ENCODE assay signal across 15 cellular contexts in genomic region chr4:48112017-48112667, GRCh38. TPM values are rescaled to one million over a fixed set of nuclear protein-coding genes. Genes with fewer than 3 reads are reported as not detected.
DNase-seq lines count a peak whose midpoint lies in the region; ATAC-seq and TF ChIP-seq lines count a peak whose summit lies in the region.
"Had no signal": no experiment of that assay in that cellular context is flagged by ENCODE, and none has a peak within 500 bp of the region (broad histone marks: within the 10 kb centered on the region; RNA-seq: fewer than 3 reads in every experiment).

No MANE protein-coding gene starts in this region.

- H3K4me1 ChIP-seq in A673 (ENCODE audit: insufficient read depth, low read length, poor library complexity, severe bottlenecking) (peaks cover 13% of the 10 kb centered on the region), GM23338 (ENCODE audit: insufficient read depth) (peaks cover 18% of the 10 kb centered on the region), adrenal gland (replicated peaks in 1 of 2) (no peaks in the 10 kb centered on the region)

- no TSS peak for BruUV-seq in A673 (replicated peaks; lab: Mats Ljungman, UMichigan)

- H3K36me3 Mint-ChIP-seq in GM23338 (ENCODE audit: low read depth): no peaks in the 10 kb centered on the region
- H3K36me3 Mint-ChIP-seq in activated naive CD8-positive, alpha-beta T cell treated with anti-CD3 and anti-CD28 coated beads for 36 hours: peaks cover 29% of the 10 kb centered on the region
- H3K36me3 Mint-ChIP-seq: mesothelial cell of epicardium had no signal

- no peak for TF ChIP-seq CTCF in A673 (conservative IDR thresholded peaks at IDR 0.05; ENCODE audit: low read depth, low read length)
- TF ChIP-seq CTCF in GM23338 (conservative IDR thresholded peaks at IDR 0.05; ENCODE audit: low read depth in 2 of 2): no peak
- TF ChIP-seq CTCF in adrenal gland (IDR thresholded peaks at IDR 0.05): no peak

- 88 to 94% (median 88%) methylated on average over 8 of the region's 8 CpGs for WGBS in adrenal gland, 4 donors

- H3K4me3 Mint-ChIP-seq in GM23338: no peak overlapping the region
- peak overlapping the region; percentile 2 for H3K4me3 Mint-ChIP-seq in activated naive CD8-positive, alpha-beta T cell treated with anti-CD3 and anti-CD28 coated beads for 36 hours
- H3K4me3 Mint-ChIP-seq: mesothelial cell of epicardium had no signal

- intact Hi-C loops in A673 (cut with micrococcal nuclease; ENCODE audit: unreplicated experiment): no loop called here
- intact Hi-C loops in adrenal gland (cut with DNase I): no loop called here
- intact Hi-C loops in posterior vena cava (cut with DNase I): loop anchor here in 1 of 2 donors (10.0 kb wide), 1 partner anchor 917 kb away; no protein-coding TSS in a partner anchor

- POLR2A ChIA-PET in A673 (lab: Charles Lee; ENCODE audit: low non-redundant PET): no interaction called here

- H3K27ac Mint-ChIP-seq in GM23338: no peak overlapping the region; the same call in 1 of the 2 replicates
- H3K27ac Mint-ChIP-seq in activated naive CD8-positive, alpha-beta T cell treated with anti-CD3 and anti-CD28 coated beads for 36 hours: peak overlapping the region; percentile 68
- H3K27ac Mint-ChIP-seq: mesothelial cell of epicardium had no signal

- no peak overlapping the region for H3K4me2 ChIP-seq in GM23338
- H3K4me2 ChIP-seq: hepatocyte had no signal

- DNase-seq in A673 (ENCODE audit: low spot score) (peak; percentile 22), GM23338 (ENCODE audit: low spot score) (peak; percentile 36), kidney glomerular epithelial cell (lab: John Stamatoyannopoulos, UW) (peak; percentile 9), adrenal gland (no peak), NCI-H524 (lab: John Stamatoyannopoulos, UW) (no peak), posterior vena cava (ENCODE audit: low spot score) (no peak)
- DNase-seq in activated naive CD8-positive, alpha-beta T cell treated with anti-CD3 and anti-CD28 coated beads for 36 hours: no peak
- DNase-seq: activated CD4-positive, alpha-beta T cell treated with anti-CD3 and anti-CD28 coated beads for 1 hour; dorsolateral prefrontal cortex; NCI-H1105; NCI-H524 treated with DMSO at 0.1 percent for 48 hours had no signal

- ATAC-seq in GM23338 (no peak), GM19023 (IDR thresholded peaks at IDR 0.05; ENCODE audit: unreplicated experiment) (no peak)

- CTCF ChIA-PET in A673 (lab: Charles Lee): no interaction called here

- no peaks in the 10 kb centered on the region for H3K9me2 ChIP-seq in GM23338 (ENCODE audit: insufficient read depth)

- H3K4me3 ChIP-seq in A673 (ENCODE audit: low read depth, low read length, poor library complexity, severe bottlenecking): no peak overlapping the region
- no peak overlapping the region for H3K4me3 ChIP-seq in GM23338
- H3K4me3 ChIP-seq in adrenal gland: no peak overlapping the region
- H3K4me3 ChIP-seq: dorsolateral prefrontal cortex, hepatocyte had no signal

- H3K27ac ChIP-seq in A673 (ENCODE audit: low read depth, low read length, poor library complexity, severe bottlenecking) (no peak overlapping the region), GM23338 (ENCODE audit: low read depth) (no peak overlapping the region), adrenal gland (no peak overlapping the region)
- H3K27ac ChIP-seq: dorsolateral prefrontal cortex, hepatocyte had no signal

- H3K79me2 ChIP-seq in GM23338 (replicated peaks; ENCODE audit: insufficient read depth): no peaks in the 10 kb centered on the region
- H3K79me2 ChIP-seq: hepatocyte had no signal

- H3F3A ChIP-seq in GM23338 (replicated peaks; ENCODE audit: low read depth): no peaks in the 10 kb centered on the region

- no peak for TF ChIP-seq POLR2A in adrenal gland (IDR thresholded peaks at IDR 0.05)

- H3K27me3 ChIP-seq in A673 (replicated peaks; ENCODE audit: insufficient read depth, low read depth, low read length, poor library complexity) (no peaks in the 10 kb centered on the region), GM23338 (ENCODE audit: insufficient read depth) (no peaks in the 10 kb centered on the region), adrenal gland (no peaks in the 10 kb centered on the region)
- H3K27me3 ChIP-seq: dorsolateral prefrontal cortex, hepatocyte had no signal

- peaks cover 38% of the 10 kb centered on the region for H3K4me1 Mint-ChIP-seq in GM23338
- H3K4me1 Mint-ChIP-seq in activated naive CD8-positive, alpha-beta T cell treated with anti-CD3 and anti-CD28 coated beads for 36 hours: peaks cover 65% of the 10 kb centered on the region

- H3K27me3 Mint-ChIP-seq in GM23338 (ENCODE audit: insufficient read depth, low read depth, poor library complexity): peaks cover 2% of the 10 kb centered on the region
- H3K27me3 Mint-ChIP-seq in activated naive CD8-positive, alpha-beta T cell treated with anti-CD3 and anti-CD28 coated beads for 36 hours: no peaks in the 10 kb centered on the region

- peak overlapping the region; percentile 12; the same call in 1 of the 2 replicates for H2AFZ ChIP-seq in GM23338
- H2AFZ ChIP-seq: hepatocyte had no signal

- H3K36me3 ChIP-seq in A673 (ENCODE audit: insufficient read depth, low read length, poor library complexity, severe bottlenecking) (no peaks in the 10 kb centered on the region), GM23338 (ENCODE audit: insufficient read depth) (no peaks in the 10 kb centered on the region), adrenal gland (replicated peaks in 1 of 2) (no peaks in the 10 kb centered on the region)

- no peaks in the 10 kb centered on the region for H3K9me3 ChIP-seq in A673 (ENCODE audit: low read depth, low read length, poor library complexity, severe bottlenecking)
- no peaks in the 10 kb centered on the region for H3K9me3 ChIP-seq in adrenal gland (replicated peaks in 1 of 3)

- H4K20me1 ChIP-seq in GM23338 (replicated peaks; ENCODE audit: insufficient read depth): no peaks in the 10 kb centered on the region

- no peaks in the 10 kb centered on the region for H3K9me3 Mint-ChIP-seq in GM23338
- H3K9me3 Mint-ChIP-seq in activated naive CD8-positive, alpha-beta T cell treated with anti-CD3 and anti-CD28 coated beads for 36 hours: no peaks in the 10 kb centered on the region
- H3K9me3 Mint-ChIP-seq: mesothelial cell of epicardium had no signal

TF ChIP-seq in GM23338, 12 proteins besides CTCF, POLR2A, EP300 and RAD21 (continues in another document):
- TF ChIP-seq EZH2phosphoT487 (IDR thresholded peaks at IDR 0.05; ENCODE audit: unreplicated experiment): no peak
- TF ChIP-seq NANOG (IDR thresholded peaks at IDR 0.05; ENCODE audit: borderline replicate concordance): no peak
- no peak for TF ChIP-seq POLR2AphosphoS5 (IDR thresholded peaks at IDR 0.05; ENCODE audit: low read depth)
- no peak for TF ChIP-seq STAT1 (IDR thresholded peaks at IDR 0.05; ENCODE audit: unreplicated experiment)
- TF ChIP-seq EZH2 (IDR thresholded peaks at IDR 0.05; ENCODE audit: low read depth, unreplicated experiment): no peak

RNA-seq across cellular contexts. Expression of gene TXK, which starts 21.9 kb away (rescaled TPM):
- total RNA-seq in A673 (2021) (1.4 and 2.0 TPM in 2 replicates), adrenal gland (1 to 10 TPM in 5 of 8 donors, under 1 TPM in 3; 0.55 to 4.9 (median 1.8) TPM), posterior vena cava (1 to 10 TPM; 2.6 TPM)
- 0.14 and 0.50 TPM in 2 replicates for total RNA-seq in GM23338 (2014; rRNA removed; shearing (Covaris generic))
- polyA plus RNA-seq in GM23338 (2016; fragmentation: Nextera tagmentation; extraction: Ambion mirVana) (0.40 TPM in 1 of 2 replicates, not detected in the other), adrenal gland (1 to 10 TPM in 1 of 3 donors, under 1 TPM in 2; 0.72 to 1.9 (median 0.74) TPM)
- 10 to 100 TPM; 13.3 to 14.2 TPM for total RNA-seq in activated naive CD8-positive, alpha-beta T cell treated with anti-CD3 and anti-CD28 coated beads for 36 hours
- total RNA-seq: SK-MEL-5 had no signal

Comparison
In these comparisons a context has a peak if more than half of its experiments do, and no peak if none do; other contexts are left out.
1. DNase-seq: peak in A673 (single experiment), GM23338 (single experiment) and kidney glomerular epithelial cell (single experiment); none in activated naive CD8-positive, alpha-beta T cell treated with anti-CD3 and anti-CD28 coated beads for 36 hours (single experiment), adrenal gland (0 of 7), NCI-H524 (0 of 2) and posterior vena cava (single experiment).